Comparison of ENCODE assay signal across 8 cellular contexts in genomic region chr1:109739738-109740614, GRCh38. TPM values are rescaled to one million over a fixed set of nuclear protein-coding genes. Genes with fewer than 3 reads are reported as not detected.
DNase-seq lines count a peak whose midpoint lies in the region; ATAC-seq and TF ChIP-seq lines count a peak whose summit lies in the region.

No MANE protein-coding gene starts in this region.

- no peak for TF ChIP-seq CTCF in GM10266 (IDR thresholded peaks at IDR 0.05; ENCODE audit: control insufficient read depth, insufficient read depth, low read depth, missing control alignments)

- peak; percentile 83 for ATAC-seq in HG02885 (IDR thresholded peaks at IDR 0.05; ENCODE audit: poor library complexity, unreplicated experiment)
- peak; percentile 99 for ATAC-seq in left lobe of liver
- ATAC-seq in HG03565 (IDR thresholded peaks at IDR 0.05; ENCODE audit: unreplicated experiment), result no peak

- DNase-seq in GM10266 (ENCODE audit: extremely low spot score) (peak; percentile 83), NCI-H2171 treated with DMSO at 0.1 percent for 48 hours (lab: John Stamatoyannopoulos, UW) (peak; percentile 70), dedifferentiated amniotic fluid mesenchymal stem cell (ENCODE audit: extremely low spot score) (peak; percentile 58), left lobe of liver (ENCODE audit: low spot score) (peak; percentile 77)
- peak; percentile 82 for DNase-seq in activated CD4-positive, alpha-beta T cell treated with anti-CD3 and anti-CD28 coated beads, Interleukin-2, amount 50 U/mL, for 1 hour
- DNase-seq in stimulated activated CD4-positive, alpha-beta T cell treated with anti-CD3 and anti-CD28 coated beads, Interleukin-2, amount 100 ng/mL, for 24 hours, result peak; percentile 82 to 87

RNA-seq across cellular contexts. Expression of gene GSTM3, which starts 0.9 kb away (rescaled TPM):
- total RNA-seq in left lobe of liver, result 3.0 TPM

RNA-seq across cellular contexts. Expression of gene EPS8L3, which starts 23.7 kb away (rescaled TPM):
- total RNA-seq in left lobe of liver, result 0.15 TPM

RNA-seq across cellular contexts. Expression of gene GSTM5, which starts 27.9 kb away (rescaled TPM):
- 0.10 TPM for total RNA-seq in left lobe of liver

RNA-seq across cellular contexts. Expression of gene GSTM1, which starts 52.4 kb away (rescaled TPM):
- total RNA-seq in left lobe of liver, result not detected
